ENCODE assay signal across 9 cellular contexts in genomic region chr6:145148392-145149175, GRCh38.
DNase-seq lines count a peak whose midpoint lies in the region; ATAC-seq, FAIRE-seq and TF ChIP-seq lines count a peak whose summit lies in the region.
"Had no signal": no experiment of that assay in that cellular context is flagged by ENCODE, and none has a peak within 500 bp of the region (broad histone marks: within the 10 kb centered on the region; RNA-seq: fewer than 3 reads in every experiment).

No MANE protein-coding gene starts in this region.

- H3K9ac ChIP-seq in GM12878 (ENCODE audit: control insufficient read depth, insufficient read depth, low read length), result no peak overlapping the region
- H3K9ac ChIP-seq: BLaER1 had no signal

- H3K36me3 ChIP-seq in GM12878 (ENCODE audit: control insufficient read depth in 2 of 2, insufficient read depth in 2 of 2, low read length in 1 of 2) (no peaks in the 10 kb centered on the region), psoas muscle (ENCODE audit: insufficient read depth in 1 of 2, low read depth in 1 of 2) (no peaks in the 10 kb centered on the region)
- H3K36me3 ChIP-seq: BLaER1 had no signal

- no peak for TF ChIP-seq RAD21 in Ishikawa (IDR thresholded peaks at IDR 0.05; ENCODE audit: low read depth)
- no peak for TF ChIP-seq RAD21 in GM12878 (IDR thresholded peaks at IDR 0.05; ENCODE audit: insufficient read depth, low read depth, low read length)

- H3K27me3 ChIP-seq in GM12878 (replicated peaks in 1 of 2; ENCODE audit: control insufficient read depth in 2 of 2, insufficient read depth in 2 of 2, low read length in 1 of 2) (no peaks in the 10 kb centered on the region), psoas muscle (ENCODE audit: insufficient read depth in 3 of 3, low read length in 2 of 3) (no peaks in the 10 kb centered on the region)
- H3K27me3 ChIP-seq: BLaER1 had no signal

- H3K4me3 ChIP-seq in GM12878 (no peak overlapping the region), psoas muscle (no peak overlapping the region)
- H3K4me3 ChIP-seq: BLaER1 had no signal

- ATAC-seq in GM12878 (peak; percentile 70), psoas muscle (peak; percentile 94 to 99 (median 98))

- no peaks in the 10 kb centered on the region for H3K9me3 ChIP-seq in GM12878 (replicated peaks; ENCODE audit: control insufficient read depth, insufficient read depth, low read length)
- no peaks in the 10 kb centered on the region for H3K9me3 ChIP-seq in psoas muscle
- H3K9me3 ChIP-seq: BLaER1 had no signal

- POLR2A ChIA-PET in GM12878 (lab: Charles Lee), result no interaction called here

- TF ChIP-seq EP300 in Ishikawa (IDR thresholded peaks at IDR 0.05; ENCODE audit: borderline replicate concordance) (no peak), GM12878 (IDR thresholded peaks at IDR 0.05; ENCODE audit: borderline replicate concordance in 1 of 2, control insufficient read depth in 1 of 2, low read depth in 2 of 2, low read length in 2 of 2) (no peak)

- no TSS peak for BruUV-seq in GM12878 (replicated peaks; lab: Mats Ljungman, UMichigan)

- H3K27ac ChIP-seq in GM12878 (ENCODE audit: control insufficient read depth, insufficient read depth) (no peak overlapping the region), psoas muscle (peak overlapping the region; percentile 54)
- H3K27ac ChIP-seq: BLaER1 had no signal

- RAD21 ChIA-PET in GM12878 (lab: Charles Lee; ENCODE audit: unreplicated experiment), result no interaction called here

- in situ Hi-C loops in GM12878 (cut with MboI), result no loop called here

- no peaks in the 10 kb centered on the region for H4K20me1 ChIP-seq in GM12878 (ENCODE audit: control insufficient read depth, insufficient read depth)
- H4K20me1 ChIP-seq: BLaER1 had no signal

- no peak overlapping the region for H2AFZ ChIP-seq in GM12878 (ENCODE audit: control insufficient read depth, low read depth, low read length)

- TF ChIP-seq POLR2A in GM12878 (IDR thresholded peaks at IDR 0.05; ENCODE audit: low read depth, low read length) (no peak), GM12891 (IDR thresholded peaks at IDR 0.05; ENCODE audit: low read depth, low read length) (no peak)

- H3K79me2 ChIP-seq in GM12878 (ENCODE audit: control insufficient read depth, insufficient read depth, low read length), result no peaks in the 10 kb centered on the region

- CTCF ChIA-PET in GM12878 (lab: Yijun Ruan, JAX), result no interaction called here

- WGBS in GM12878 (ENCODE audit: insufficient coverage, insufficient replicate concordance, low lambda C conversion rate, missing lambda C conversion rate), result under 1% methylated on average over 4 of the region's 4 CpGs
- WGBS in psoas muscle, 3 donors, result 52 to 62% (median 57%) methylated on average over 4 of the region's 4 CpGs

- SMC1A ChIA-PET in GM12878 (lab: Charles Lee; ENCODE audit: uncharacterized antibody, unreplicated experiment), result no interaction called here

- H3K4me1 ChIP-seq in GM12878 (ENCODE audit: control insufficient read depth, insufficient read depth, low read length) (no peaks in the 10 kb centered on the region), psoas muscle (peaks cover 16% of the 10 kb centered on the region)
- H3K4me1 ChIP-seq: BLaER1 had no signal

- intact Hi-C loops in GM12878 (cut with micrococcal nuclease; ENCODE audit: unreplicated experiment) (no loop called here), psoas muscle (cut with DNase I) (no loop called here)

- no peak overlapping the region for H3K4me2 ChIP-seq in GM12878 (ENCODE audit: control insufficient read depth, insufficient read depth)
- H3K4me2 ChIP-seq: BLaER1 had no signal

- DNase-seq in NK-92 treated with Interleukin-12 subunit alpha and Interleukin-12 subunit beta, amount 100 ng/mL, for 24 hours (lab: John Stamatoyannopoulos, UW), result peak; percentile 5
- no peak for DNase-seq in NK-92 (lab: John Stamatoyannopoulos, UW; ENCODE audit: unreplicated experiment)
- peak; percentile 1 for DNase-seq in GM12878 (ENCODE audit: low read depth, low spot score)
- DNase-seq in psoas muscle, result peak in 1 of 2 donors; percentile 20
- DNase-seq in anterior cingulate cortex (lab: John Stamatoyannopoulos, UW), result no peak
- no peak for DNase-seq in GM12891 (ENCODE audit: insufficient read length, low spot score)
- no peak for DNase-seq in pons (ENCODE audit: low spot score)

- TF ChIP-seq CTCF in GM12878 (IDR thresholded peaks at IDR 0.05 in 2 of 3, conservative IDR thresholded peaks at IDR 0.05 in 1 of 3; ENCODE audit: control insufficient read depth in 2 of 3, extremely low read depth in 1 of 3, insufficient read depth in 1 of 3, low read depth in 3 of 3, low read length in 3 of 3), result no peak
- no peak for TF ChIP-seq CTCF in psoas muscle (IDR thresholded peaks at IDR 0.05)

- no peak for FAIRE-seq in GM12878 (lab: Jason Lieb, UNC)
- no peak for FAIRE-seq in GM12891 (lab: Jason Lieb, UNC)

TF ChIP-seq in Ishikawa, 13 proteins besides CTCF, POLR2A, EP300 and RAD21:
- no peak for TF ChIP-seq FOXM1 (IDR thresholded peaks at IDR 0.05; ENCODE audit: borderline replicate concordance, low read depth)
- TF ChIP-seq CEBPB (IDR thresholded peaks at IDR 0.05), result peak; percentile 68

TF ChIP-seq in GM12878, 131 proteins besides CTCF, POLR2A, EP300 and RAD21:
- TF ChIP-seq CHD2 (IDR thresholded peaks at IDR 0.05; ENCODE audit: borderline replicate concordance, low read depth, low read length) (no peak), USF2 (IDR thresholded peaks at IDR 0.05; ENCODE audit: borderline replicate concordance, low read depth, low read length) (no peak), BCLAF1 (IDR thresholded peaks at IDR 0.05) (no peak)

TF ChIP-seq in GM12891, 5 proteins besides CTCF, POLR2A, EP300 and RAD21:
- TF ChIP-seq PAX5 (IDR thresholded peaks at IDR 0.05; ENCODE audit: insufficient read depth, low read length, severe bottlenecking) (no peak), SPI1 (IDR thresholded peaks at IDR 0.05; ENCODE audit: low read depth, low read length) (no peak), POLR2AphosphoS5 (IDR thresholded peaks at IDR 0.05; ENCODE audit: low read depth, low read length) (no peak), TAF1 (IDR thresholded peaks at IDR 0.05; ENCODE audit: low read depth, low read length) (no peak), POU2F2 (IDR thresholded peaks at IDR 0.05; ENCODE audit: low read depth, low read length) (no peak)

Comparison
In these comparisons a context has a peak if more than half of its experiments do, and no peak if none do; other contexts are left out.
1. DNase-seq: peak in NK-92 treated with Interleukin-12 subunit alpha and Interleukin-12 subunit beta, amount 100 ng/mL, for 24 hours (single experiment) and GM12878 (single experiment); none in NK-92 (single experiment), anterior cingulate cortex (0 of 58), GM12891 (single experiment) and pons (single experiment).